ENCODE assay signal across 8 cellular contexts in genomic region chr17:47188799-47189731, GRCh38. TPM values are rescaled to one million over a fixed set of nuclear protein-coding genes. Genes with fewer than 3 reads are reported as not detected.
A peak's percentile ranks its signal among the peaks of the same experiment; 100 is the strongest.
DNase-seq lines count a peak whose midpoint lies in the region; ATAC-seq and TF ChIP-seq lines count a peak whose summit lies in the region.

A gene with protein sequence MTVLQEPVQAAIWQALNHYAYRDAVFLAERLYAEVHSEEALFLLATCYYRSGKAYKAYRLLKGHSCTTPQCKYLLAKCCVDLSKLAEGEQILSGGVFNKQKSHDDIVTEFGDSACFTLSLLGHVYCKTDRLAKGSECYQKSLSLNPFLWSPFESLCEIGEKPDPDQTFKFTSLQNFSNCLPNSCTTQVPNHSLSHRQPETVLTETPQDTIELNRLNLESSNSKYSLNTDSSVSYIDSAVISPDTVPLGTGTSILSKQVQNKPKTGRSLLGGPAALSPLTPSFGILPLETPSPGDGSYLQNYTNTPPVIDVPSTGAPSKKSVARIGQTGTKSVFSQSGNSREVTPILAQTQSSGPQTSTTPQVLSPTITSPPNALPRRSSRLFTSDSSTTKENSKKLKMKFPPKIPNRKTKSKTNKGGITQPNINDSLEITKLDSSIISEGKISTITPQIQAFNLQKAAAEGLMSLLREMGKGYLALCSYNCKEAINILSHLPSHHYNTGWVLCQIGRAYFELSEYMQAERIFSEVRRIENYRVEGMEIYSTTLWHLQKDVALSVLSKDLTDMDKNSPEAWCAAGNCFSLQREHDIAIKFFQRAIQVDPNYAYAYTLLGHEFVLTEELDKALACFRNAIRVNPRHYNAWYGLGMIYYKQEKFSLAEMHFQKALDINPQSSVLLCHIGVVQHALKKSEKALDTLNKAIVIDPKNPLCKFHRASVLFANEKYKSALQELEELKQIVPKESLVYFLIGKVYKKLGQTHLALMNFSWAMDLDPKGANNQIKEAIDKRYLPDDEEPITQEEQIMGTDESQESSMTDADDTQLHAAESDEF (minus strand): TSS chr17:47189295. CDS start chr17:47189172, 123 bp downstream.

- H3K9ac ChIP-seq in SU-DHL-6 (ENCODE audit: low read length), result peak within 1 kb of the TSS; percentile 92

- no peaks in the 10 kb centered on the region for H3K9me2 ChIP-seq in SU-DHL-6 (replicated peaks; ENCODE audit: insufficient read depth, low read length)

- peak; percentile 98 for DNase-seq in NCI-H128 (lab: John Stamatoyannopoulos, UW; ENCODE audit: unreplicated experiment)
- peak; percentile 98 for DNase-seq in activated naive CD8-positive, alpha-beta T cell treated with anti-CD3 and anti-CD28 coated beads, Interleukin-2, amount 10 ng/mL, durations not matched to agents 7 days and 5 days
- DNase-seq in glutamatergic neuron, result peak; percentile 99
- DNase-seq in osteoblast (ENCODE audit: insufficient read length, low spot score, missing footprints), result peak; percentile 95
- DNase-seq in thoracic aorta (ENCODE audit: low spot score), result peak; percentile 96

- H4K20me1 ChIP-seq in SU-DHL-6 (ENCODE audit: low read depth, low read length), result peaks cover 21% of the 10 kb centered on the region
- H4K20me1 ChIP-seq in osteoblast (ENCODE audit: insufficient read depth, low read length), result peaks cover 27% of the 10 kb centered on the region

- peak within 1 kb of the TSS; percentile 95 for H3K4me3 Mint-ChIP-seq in activated naive CD8-positive, alpha-beta T cell treated with anti-CD3 and anti-CD28 coated beads, Interleukin-2, amount 10 ng/mL, durations not matched to agents 7 days and 5 days
- H3K4me3 Mint-ChIP-seq in glutamatergic neuron (ENCODE audit: unreplicated experiment), result peak within 1 kb of the TSS; percentile 94

- H3K27ac ChIP-seq in SU-DHL-6 (ENCODE audit: low read depth, low read length), result peak within 1 kb of the TSS; percentile 73
- peak within 1 kb of the TSS; percentile 91 for H3K27ac ChIP-seq in osteoblast (ENCODE audit: low read depth, low read length)
- peak within 1 kb of the TSS; percentile 96 to 99 for H3K27ac ChIP-seq in thoracic aorta

- peaks cover 4% of the 10 kb centered on the region; the same call in 1 of the 2 replicates for H3K36me3 ChIP-seq in SU-DHL-6 (ENCODE audit: low read length)
- H3K36me3 ChIP-seq in osteoblast (ENCODE audit: insufficient read depth, low read length), result no peaks in the 10 kb centered on the region
- no peaks in the 10 kb centered on the region for H3K36me3 ChIP-seq in thoracic aorta

- no peaks in the 10 kb centered on the region for H3K27me3 Mint-ChIP-seq in activated naive CD8-positive, alpha-beta T cell treated with anti-CD3 and anti-CD28 coated beads, Interleukin-2, amount 10 ng/mL, durations not matched to agents 7 days and 5 days
- H3K27me3 Mint-ChIP-seq in glutamatergic neuron (ENCODE audit: unreplicated experiment), result peaks cover 9% of the 10 kb centered on the region

- H3K27me3 ChIP-seq in SU-DHL-6 (ENCODE audit: low read length) (no peaks in the 10 kb centered on the region), osteoblast (ENCODE audit: insufficient read depth, low read length) (no peaks in the 10 kb centered on the region), thoracic aorta (replicated peaks; ENCODE audit: insufficient read depth) (no peaks in the 10 kb centered on the region)

- H3K79me2 ChIP-seq in SU-DHL-6 (ENCODE audit: insufficient read depth, low read length) (peaks cover 49% of the 10 kb centered on the region), osteoblast (ENCODE audit: insufficient read depth, low read length) (peaks cover 50% of the 10 kb centered on the region)

- no peaks in the 10 kb centered on the region for H3K9me3 ChIP-seq in SU-DHL-6 (ENCODE audit: insufficient read depth, low read length)
- H3K9me3 ChIP-seq in osteoblast (ENCODE audit: low read depth, low read length), result no peaks in the 10 kb centered on the region
- H3K9me3 ChIP-seq in thoracic aorta, result no peaks in the 10 kb centered on the region

- H3K9me3 Mint-ChIP-seq in activated naive CD8-positive, alpha-beta T cell treated with anti-CD3 and anti-CD28 coated beads, Interleukin-2, amount 10 ng/mL, durations not matched to agents 7 days and 5 days, result no peaks in the 10 kb centered on the region
- H3K9me3 Mint-ChIP-seq in glutamatergic neuron (ENCODE audit: unreplicated experiment), result no peaks in the 10 kb centered on the region

- peaks cover 46% of the 10 kb centered on the region for H3K4me1 Mint-ChIP-seq in activated naive CD8-positive, alpha-beta T cell treated with anti-CD3 and anti-CD28 coated beads, Interleukin-2, amount 10 ng/mL, durations not matched to agents 7 days and 5 days
- peaks cover 14% of the 10 kb centered on the region for H3K4me1 Mint-ChIP-seq in glutamatergic neuron (ENCODE audit: low read depth, unreplicated experiment)

- TF ChIP-seq POLR2A in GM10847 (IDR thresholded peaks at IDR 0.05; ENCODE audit: extremely low read depth, insufficient read length), result peak; percentile 56

- peak within 1 kb of the TSS; percentile 98 for H3K4me2 ChIP-seq in SU-DHL-6 (ENCODE audit: low read depth, low read length, poor library complexity, severe bottlenecking)
- peak within 1 kb of the TSS; percentile 86 for H3K4me2 ChIP-seq in osteoblast (ENCODE audit: insufficient read depth, low read length)

- H3K27ac Mint-ChIP-seq in activated naive CD8-positive, alpha-beta T cell treated with anti-CD3 and anti-CD28 coated beads, Interleukin-2, amount 10 ng/mL, durations not matched to agents 7 days and 5 days, result peak within 1 kb of the TSS; percentile 96
- H3K27ac Mint-ChIP-seq in glutamatergic neuron (ENCODE audit: unreplicated experiment), result peak within 1 kb of the TSS; percentile 91

- peaks cover 5% of the 10 kb centered on the region; the same call in 1 of the 2 replicates for H3F3A ChIP-seq in SU-DHL-6 (ENCODE audit: insufficient read depth)

- H3K4me1 ChIP-seq in osteoblast (ENCODE audit: insufficient read depth, low read length) (peaks cover 11% of the 10 kb centered on the region), thoracic aorta (ENCODE audit: control insufficient read depth in 1 of 2, low read depth in 2 of 2) (peaks cover 36 to 40% of the 10 kb centered on the region in 2 donors)

- H3K4me3 ChIP-seq in SU-DHL-6 (ENCODE audit: insufficient read depth, low read length, poor library complexity, severe bottlenecking) (peak within 1 kb of the TSS; percentile 91), osteoblast (ENCODE audit: insufficient read depth, low read length) (peak within 1 kb of the TSS; percentile 90), thoracic aorta (peak within 1 kb of the TSS; percentile 99)

- H2AFZ ChIP-seq in SU-DHL-6 (ENCODE audit: low read depth, low read length, severe bottlenecking) (peak within 1 kb of the TSS; percentile 93), osteoblast (ENCODE audit: low read length) (peak within 1 kb of the TSS; percentile 95)

- ATAC-seq in HG02678 (IDR thresholded peaks at IDR 0.05; ENCODE audit: unreplicated experiment) (peak; percentile 94), thoracic aorta (ENCODE audit: insufficient number of reproducible peaks, low FRiP score, low read depth) (peak; percentile 99)
- ATAC-seq in activated naive CD8-positive, alpha-beta T cell treated with anti-CD3 and anti-CD28 coated beads, Interleukin-2, amount 10 ng/mL, durations not matched to agents 7 days and 5 days (ENCODE audit: low read depth), result peak; percentile 94

- peaks cover 18% of the 10 kb centered on the region for H3K36me3 Mint-ChIP-seq in activated naive CD8-positive, alpha-beta T cell treated with anti-CD3 and anti-CD28 coated beads, Interleukin-2, amount 10 ng/mL, durations not matched to agents 7 days and 5 days
- no peaks in the 10 kb centered on the region for H3K36me3 Mint-ChIP-seq in glutamatergic neuron (ENCODE audit: unreplicated experiment)

- TF ChIP-seq CTCF in SU-DHL-6 (IDR thresholded peaks at IDR 0.05; ENCODE audit: insufficient read depth, low read length, poor library complexity, severe bottlenecking), result no peak
- no peak for TF ChIP-seq CTCF in glutamatergic neuron (IDR thresholded peaks at IDR 0.05; ENCODE audit: partially characterized antibody, unreplicated experiment)
- no peak for TF ChIP-seq CTCF in osteoblast (IDR thresholded peaks at IDR 0.05; ENCODE audit: extremely low read depth, low read depth, low read length)
- TF ChIP-seq CTCF in thoracic aorta (IDR thresholded peaks at IDR 0.05), result no peak

- POLR2A ChIA-PET in activated naive CD8-positive, alpha-beta T cell treated with anti-CD3 and anti-CD28 coated beads, Interleukin-2, amount 10 ng/mL, durations not matched to agents 7 days and 5 days (lab: Charles Lee), result interaction anchor here (0.8 to 4.9 kb wide), 9 partner anchors 12 to 460 kb away, joined by 3 to 37 read pairs (median 7); partner anchors contain the start of genes EFCAB13, KPNB1 and MYL4

RNA-seq across cellular contexts. Expression of the gene that starts here (rescaled TPM):
- 100 to 1,000 TPM; 113 to 114 TPM for total RNA-seq in activated naive CD8-positive, alpha-beta T cell treated with anti-CD3 and anti-CD28 coated beads, Interleukin-2, amount 10 ng/mL, durations not matched to agents 7 days and 5 days
- total RNA-seq in glutamatergic neuron (ENCODE audit: unreplicated experiment) (94.6 TPM), osteoblast (80.3 and 96.1 TPM in 2 replicates), thoracic aorta (10 to 100 TPM; 66.0 to 69.2 TPM)

Comparison
In these comparisons a context has a peak if more than half of its experiments do, and no peak if none do; other contexts are left out.
1. Peak in every context shown above with its lines: DNase-seq, ATAC-seq, H3K4me3 ChIP-seq and H3K27ac ChIP-seq.